1 cellular context compared by ENCODE assay signal in genomic region chr2:234841321-234842015, GRCh38.
TF ChIP-seq lines count a peak whose summit lies in the region.

No MANE protein-coding gene starts in this region.

TF ChIP-seq in HCT116, 20 proteins besides CTCF, POLR2A, EP300 and RAD21:
- TF ChIP-seq JUND (IDR thresholded peaks at IDR 0.05) (no peak), ZBTB33 (IDR thresholded peaks at IDR 0.05; ENCODE audit: extremely low read depth, insufficient replicate concordance, low read length) (no peak), SRF (IDR thresholded peaks at IDR 0.05; ENCODE audit: low read depth) (no peak), POLR2AphosphoS5 (IDR thresholded peaks at IDR 0.05; ENCODE audit: low read depth, low read length) (no peak), CBX3 (IDR thresholded peaks at IDR 0.05; ENCODE audit: low read depth) (no peak), ATF3 (IDR thresholded peaks at IDR 0.05) (no peak), SP1 (IDR thresholded peaks at IDR 0.05; ENCODE audit: low read depth) (no peak), ZFX (IDR thresholded peaks at IDR 0.05) (no peak)
